Comparison of ENCODE assay signal across 26 cellular contexts in the genomic region with DNA sequence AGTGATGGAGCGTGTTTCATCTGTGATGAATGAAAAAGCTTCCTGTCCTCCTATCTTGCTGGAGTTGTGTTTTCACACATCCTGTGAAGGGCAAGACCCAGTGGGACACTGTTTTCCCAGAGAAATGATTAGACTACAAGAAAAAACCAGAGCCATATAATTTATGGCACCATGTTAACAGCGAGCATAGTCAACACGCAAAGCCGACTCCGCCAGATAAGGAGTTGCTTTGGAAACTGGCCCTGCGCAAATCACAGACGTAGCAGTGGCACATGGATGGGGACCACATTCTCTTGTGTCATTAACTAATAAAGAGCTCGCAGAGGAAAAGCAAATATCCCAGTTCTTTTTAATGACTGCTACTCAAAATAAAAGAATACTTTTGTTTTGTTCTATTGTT.
"Had no signal": no experiment of that assay in that cellular context is flagged by ENCODE, and none has a peak within 500 bp of the region (broad histone marks: within the 10 kb centered on the region; RNA-seq: fewer than 3 reads in every experiment).

No MANE protein-coding gene starts in this region.

- H3K9me3 Mint-ChIP-seq: activated B cell treated with CpG ODN at 0.5 μM for 24 hours; activated CD8-positive, alpha-beta T cell treated with anti-CD3 and anti-CD28 coated beads for 36 hours; activated naive CD4-positive, alpha-beta T cell treated with anti-CD3 and anti-CD28 coated beads, Interleukin-2, amount 50 U/mL, for 72 hours; activated T-helper 2 cell treated with anti-CD3 and anti-CD28 coated beads, Interferon-gamma antibody, Interleukin-2, Interleukin-4, amounts not matched to agents 10 μg/mL and 5 μg/mL and 100 μg/mL, durations not matched to agents 14 hours and 24 hours and 36 hours; brain; memory B cell; nephron; stimulated activated effector memory CD8-positive, alpha-beta T cell treated with anti-CD3 and anti-CD28 coated beads, Interleukin-12 subunit alpha, Interleukin-12 subunit beta, amount 100 ng/mL, for 72 hours; T-helper 2 cell treated with Interferon-gamma antibody and Interleukin-4, amounts not matched to agents 5 μg/mL and 100 μg/mL, for 36 hours; type B pancreatic cell had no signal

- H3K9me3 ChIP-seq: ascending aorta, colonic mucosa, gastrocnemius medialis, right lobe of liver, uterus had no signal

- H3K27me3 Mint-ChIP-seq: activated CD8-positive, alpha-beta T cell treated with anti-CD3 and anti-CD28 coated beads for 36 hours; stimulated activated naive CD8-positive, alpha-beta T cell treated with anti-CD3 and anti-CD28 coated beads, Interleukin-15, Interleukin-2, amounts not matched to agents 100 ng/mL and 50 ng/mL, for 24 hours had no signal

- H3K36me3 ChIP-seq: ascending aorta, cardiac muscle cell, colonic mucosa, gastrocnemius medialis, right lobe of liver, uterus had no signal

- H3K4me1 ChIP-seq: ascending aorta, colonic mucosa, gastrocnemius medialis, right lobe of liver, uterus had no signal

- H3K27me3 ChIP-seq: ascending aorta, cardiac muscle cell, colonic mucosa, gastrocnemius medialis, right lobe of liver, uterus had no signal

- H3K4me3 ChIP-seq: ascending aorta, cardiac muscle cell, colonic mucosa, gastrocnemius medialis, right lobe of liver, uterus had no signal

- ATAC-seq: activated CD8-positive, alpha-beta T cell treated with anti-CD3 and anti-CD28 coated beads for 36 hours; activated naive CD4-positive, alpha-beta T cell treated with anti-CD3 and anti-CD28 coated beads, Interleukin-2, amount 50 U/mL, for 72 hours; gastrocnemius medialis; right lobe of liver; stimulated activated effector memory CD8-positive, alpha-beta T cell treated with anti-CD3 and anti-CD28 coated beads, Interleukin-12 subunit alpha, Interleukin-12 subunit beta, amount 100 ng/mL, for 72 hours had no signal

- H3K27ac Mint-ChIP-seq: activated B cell treated with CpG ODN at 0.5 μM for 24 hours; activated CD8-positive, alpha-beta T cell treated with anti-CD3 and anti-CD28 coated beads for 36 hours; activated naive CD4-positive, alpha-beta T cell treated with anti-CD3 and anti-CD28 coated beads, Interleukin-2, amount 50 U/mL, for 72 hours; activated T-helper 2 cell treated with anti-CD3 and anti-CD28 coated beads, Interferon-gamma antibody, Interleukin-2, Interleukin-4, amounts not matched to agents 10 μg/mL and 5 μg/mL and 100 μg/mL, durations not matched to agents 14 hours and 24 hours and 36 hours; brain; memory B cell; nephron; stimulated activated effector memory CD8-positive, alpha-beta T cell treated with anti-CD3 and anti-CD28 coated beads, Interleukin-12 subunit alpha, Interleukin-12 subunit beta, amount 100 ng/mL, for 72 hours; stimulated activated naive CD8-positive, alpha-beta T cell treated with anti-CD3 and anti-CD28 coated beads, Interleukin-15, Interleukin-2, amounts not matched to agents 100 ng/mL and 50 ng/mL, for 24 hours; T-helper 2 cell treated with Interferon-gamma antibody and Interleukin-4, amounts not matched to agents 5 μg/mL and 100 μg/mL, for 36 hours; type B pancreatic cell had no signal

- H3K36me3 Mint-ChIP-seq: activated naive CD4-positive, alpha-beta T cell treated with anti-CD3 and anti-CD28 coated beads, Interleukin-2, amount 50 U/mL, for 72 hours; brain; memory B cell; stimulated activated effector memory CD8-positive, alpha-beta T cell treated with anti-CD3 and anti-CD28 coated beads, Interleukin-12 subunit alpha, Interleukin-12 subunit beta, amount 100 ng/mL, for 72 hours; type B pancreatic cell had no signal

- H3K27ac ChIP-seq: ascending aorta, cardiac muscle cell, colonic mucosa, gastrocnemius medialis, right lobe of liver, uterus had no signal

- DNase-seq: activated B cell treated with CpG ODN at 0.5 μM for 24 hours; activated CD4-positive, alpha-beta T cell treated with anti-CD3 and anti-CD28 coated beads, Interleukin-2, amount 50 U/mL, for 1 hour; activated CD8-positive, alpha-beta T cell treated with anti-CD3 and anti-CD28 coated beads for 36 hours; activated T-cell treated with anti-CD3 and anti-CD28 coated beads, Interleukin-2, amount 50 U/mL, for 48 hours; cerebellar nuclear complex; colonic mucosa; effector CD8-positive, alpha-beta T cell; gastrocnemius medialis; hippocampal formation; left cardiac atrium; right lobe of liver; stimulated activated CD4-positive, alpha-beta T cell treated with anti-CD3 and anti-CD28 coated beads, Interleukin-4, amount 100 ng/mL, for 24 hours; uterus had no signal

- FAIRE-seq: endometrium, keratinocyte had no signal

- H3K4me1 Mint-ChIP-seq: nephron had no signal

- H3K4me3 Mint-ChIP-seq: activated B cell treated with CpG ODN at 0.5 μM for 24 hours; activated CD8-positive, alpha-beta T cell treated with anti-CD3 and anti-CD28 coated beads for 36 hours; brain; memory B cell; nephron; stimulated activated effector memory CD8-positive, alpha-beta T cell treated with anti-CD3 and anti-CD28 coated beads, Interleukin-12 subunit alpha, Interleukin-12 subunit beta, amount 100 ng/mL, for 72 hours; stimulated activated naive CD8-positive, alpha-beta T cell treated with anti-CD3 and anti-CD28 coated beads, Interleukin-15, Interleukin-2, amounts not matched to agents 100 ng/mL and 50 ng/mL, for 24 hours; T-helper 2 cell treated with Interferon-gamma antibody and Interleukin-4, amounts not matched to agents 5 μg/mL and 100 μg/mL, for 36 hours; type B pancreatic cell had no signal
